Comparison of ENCODE assay signal across 21 cellular contexts in genomic region chr6:6230286-6230685, GRCh38.
DNase-seq lines count a peak whose midpoint lies in the region; ATAC-seq, FAIRE-seq and TF ChIP-seq lines count a peak whose summit lies in the region.
"Had no signal": no experiment of that assay in that cellular context is flagged by ENCODE, and none has a peak within 500 bp of the region (broad histone marks: within the 10 kb centered on the region; RNA-seq: fewer than 3 reads in every experiment).

No MANE protein-coding gene starts in this region.

- H3K4me3 ChIP-seq in K562 (no peak overlapping the region), stomach (no peak overlapping the region), ascending aorta (no peak overlapping the region)
- H3K4me3 ChIP-seq: BLaER1 treated with 17β-estradiol and CSF1 and Interleukin-3, amounts not matched to agents 10 nM and 100 nM; smooth muscle cell; tibial artery had no signal

- TF ChIP-seq RAD21 in K562 (CRISPR knock-in tag; conservative IDR thresholded peaks at IDR 0.05 in 1 of 2, IDR thresholded peaks at IDR 0.05 in 1 of 2), result no peak

- no peaks in the 10 kb centered on the region for H3K9me1 ChIP-seq in K562 (ENCODE audit: control insufficient read depth, insufficient read depth, low read length)

- no peak for TF ChIP-seq CTCF in K562 (IDR thresholded peaks at IDR 0.05 in 2 of 3, conservative IDR thresholded peaks at IDR 0.05 in 1 of 3; ENCODE audit: insufficient read depth in 2 of 3, low read depth in 1 of 3, low read length in 3 of 3)
- no peak for TF ChIP-seq CTCF in stomach (IDR thresholded peaks at IDR 0.05)
- TF ChIP-seq CTCF in ascending aorta (IDR thresholded peaks at IDR 0.05), result no peak

- ATAC-seq in K562 (no peak), HG02870 (IDR thresholded peaks at IDR 0.05; ENCODE audit: unreplicated experiment) (no peak)
- ATAC-seq: stimulated activated effector memory CD8-positive, alpha-beta T cell treated with anti-CD3 and anti-CD28 coated beads, Interleukin-12 subunit alpha, Interleukin-12 subunit beta, amount 100 ng/mL, for 72 hours; T-helper 17 cell had no signal

- DNase-seq in DMS 273 (lab: John Stamatoyannopoulos, UW; ENCODE audit: unreplicated experiment) (peak; percentile 8), DMS 273 treated with DMSO at 0.1 percent for 48 hours (lab: John Stamatoyannopoulos, UW) (no peak), NCI-H524 treated with DMSO at 0.1 percent for 48 hours (lab: John Stamatoyannopoulos, UW) (peak; percentile 11), K562 (ENCODE audit: extremely low read depth in 1 of 4, low spot score in 3 of 4) (peak in 1 of 4 experiments; percentile 19), stomach (peak; percentile 41), iPS-NIHi7 (ENCODE audit: extremely low spot score) (no peak), ascending aorta (ENCODE audit: low spot score in 2 of 2) (no peak)
- DNase-seq: activated CD4-positive, CD25-positive, alpha-beta regulatory T cell treated with anti-CD3 and anti-CD28 coated beads, Interleukin-2, amount 50 U/mL, for 72 hours; activated gamma-delta T cell; DMS79 treated with DMSO at 0.1 percent for 48 hours; foreskin melanocyte; naive B cell; NCI-H446 treated with DMSO at 0.1 percent for 48 hours; T-helper 17 cell; tibial artery had no signal

- H3K9ac ChIP-seq in K562 (ENCODE audit: insufficient read depth in 1 of 2, low read depth in 2 of 2, low read length in 2 of 2), result no peak overlapping the region
- H3K9ac ChIP-seq: BLaER1 treated with 17β-estradiol and CSF1 and Interleukin-3, amounts not matched to agents 10 nM and 100 nM had no signal

- POLR2A ChIA-PET in K562 (lab: Yijun Ruan, JAX), result no interaction called here

- no peaks in the 10 kb centered on the region for H3K9me3 ChIP-seq in K562 (replicated peaks; ENCODE audit: control insufficient read depth, insufficient read depth, low read depth, low read length)
- H3K9me3 ChIP-seq in stomach, result no peaks in the 10 kb centered on the region
- no peaks in the 10 kb centered on the region for H3K9me3 ChIP-seq in ascending aorta
- H3K9me3 ChIP-seq: tibial artery had no signal

- H3K4me2 ChIP-seq in K562 (ENCODE audit: insufficient read depth, low read length), result no peak overlapping the region
- H3K4me2 ChIP-seq: smooth muscle cell had no signal

- no peak for FAIRE-seq in K562 (lab: Jason Lieb, UNC)
- FAIRE-seq: endothelial cell of umbilical vein had no signal

- H3K36me3 ChIP-seq in K562 (ENCODE audit: control insufficient read depth, insufficient read depth, low read length) (no peaks in the 10 kb centered on the region), stomach (no peaks in the 10 kb centered on the region), ascending aorta (no peaks in the 10 kb centered on the region)
- H3K36me3 ChIP-seq: tibial artery had no signal

- no peak overlapping the region for H2AFZ ChIP-seq in K562 (ENCODE audit: low read depth, low read length)

- H3K27me3 ChIP-seq in K562 (ENCODE audit: control insufficient read depth in 2 of 2, insufficient read depth in 2 of 2, low read length in 2 of 2), result no peaks in the 10 kb centered on the region
- H3K27me3 ChIP-seq in stomach, result peaks cover 0 to 8% (median 0%) of the 10 kb centered on the region in 3 donors
- H3K27me3 ChIP-seq in ascending aorta, result no peaks in the 10 kb centered on the region
- H3K27me3 ChIP-seq: BLaER1 treated with 17β-estradiol and CSF1 and Interleukin-3, amounts not matched to agents 10 nM and 100 nM; tibial artery had no signal

- H4K20me1 ChIP-seq in K562 (replicated peaks; ENCODE audit: control insufficient read depth, insufficient read depth, low read length), result no peaks in the 10 kb centered on the region

- in situ Hi-C loops in K562 (cut with MboI), result no loop called here

- intact Hi-C loops in K562 (cut with micrococcal nuclease), result no loop called here
- intact Hi-C loops in stomach (cut with DNase I; ENCODE audit: low total_unique reads), result no loop called here
- intact Hi-C loops in ascending aorta (cut with DNase I), result no loop called here

- BruUV-seq in K562 (replicated peaks; lab: Mats Ljungman, UMichigan), result no TSS peak

- H3K27ac ChIP-seq in K562 (ENCODE audit: extremely low read depth, low read depth, low read length) (no peak overlapping the region), stomach (no peak overlapping the region), ascending aorta (no peak overlapping the region)
- H3K27ac ChIP-seq: 22Rv1; BLaER1 treated with 17β-estradiol and CSF1 and Interleukin-3, amounts not matched to agents 10 nM and 100 nM; tibial artery had no signal

- TF ChIP-seq POLR2A in K562 (conservative IDR thresholded peaks at IDR 0.05) (no peak), stomach (IDR thresholded peaks at IDR 0.05) (no peak)

- 0% methylated on average over 1 of the region's 1 CpG for WGBS in K562 (ENCODE audit: insufficient coverage, low coverage, missing lambda C conversion rate)
- WGBS in stomach, 5 donors, result 31 to 67% (median 50%) methylated on average over 1 of the region's 1 CpG

- CTCF ChIA-PET in K562 (lab: Yijun Ruan, JAX; ENCODE audit: low intra/inter-chr PET ratio), result no interaction called here

- H3K79me2 ChIP-seq in K562 (ENCODE audit: control insufficient read depth, insufficient read depth, low read length), result no peaks in the 10 kb centered on the region

- no peak for TF ChIP-seq EP300 in K562 (IDR thresholded peaks at IDR 0.05; ENCODE audit: low read length)
- TF ChIP-seq EP300 in stomach (IDR thresholded peaks at IDR 0.05), result no peak

- peaks cover 0 to 3% of the 10 kb centered on the region in 2 experiments; a peak in 1 of 5 replicates for H3K4me1 ChIP-seq in K562 (replicated peaks in 1 of 2; ENCODE audit: control insufficient read depth in 2 of 2, insufficient read depth in 2 of 2, low read length in 2 of 2)
- H3K4me1 ChIP-seq in stomach, result no peaks in the 10 kb centered on the region
- H3K4me1 ChIP-seq in ascending aorta, result no peaks in the 10 kb centered on the region
- H3K4me1 ChIP-seq: tibial artery had no signal

TF ChIP-seq in K562, 482 proteins besides CTCF, POLR2A, EP300 and RAD21:
- TF ChIP-seq NFIX (CRISPR knock-in tag; IDR thresholded peaks at IDR 0.05; ENCODE audit: low read depth) (0 out of 2 replicates have a peak, but pooled peaks have one; percentile 19), C11orf30 (IDR thresholded peaks at IDR 0.05; ENCODE audit: low read depth) (peak; percentile 23; the same call in 1 of the 2 replicates), NFE2 (IDR thresholded peaks at IDR 0.05; ENCODE audit: low read depth) (peak; percentile 57), ATF7 (IDR thresholded peaks at IDR 0.05) (no peak), CUX1 (CRISPR knock-in tag; IDR thresholded peaks at IDR 0.05) (no peak), NFIC (IDR thresholded peaks at IDR 0.05) (peak; percentile 90)

Comparison
In these comparisons a context has a peak if more than half of its experiments do, and no peak if none do; other contexts are left out.
1. DNase-seq: peak in DMS 273 (single experiment), NCI-H524 treated with DMSO at 0.1 percent for 48 hours (single experiment) and stomach (single experiment); none in DMS 273 treated with DMSO at 0.1 percent for 48 hours (single experiment), iPS-NIHi7 (single experiment) and ascending aorta (0 of 2).